Comparison of ENCODE assay signal across 34 cellular contexts in genomic region chr13:95523598-95523997, GRCh38. TPM values are rescaled to one million over a fixed set of nuclear protein-coding genes. Genes with fewer than 3 reads are reported as not detected.
"Had no signal": no experiment of that assay in that cellular context is flagged by ENCODE, and none has a peak within 500 bp of the region (broad histone marks: within the 10 kb centered on the region; RNA-seq: fewer than 3 reads in every experiment).

No MANE protein-coding gene starts in this region.

- H3K9me3 Mint-ChIP-seq: activated CD4-positive, alpha-beta memory T cell treated with anti-CD3 and anti-CD28 coated beads, Interleukin-2, amount 10 ng/mL, durations not matched to agents 7 days and 5 days; activated naive CD4-positive, alpha-beta T cell treated with anti-CD3 and anti-CD28 coated beads, Interleukin-2, amount 10 ng/mL, durations not matched to agents 7 days and 5 days had no signal

- H3K4me1 ChIP-seq: Peyer's patch had no signal

- H3K27ac Mint-ChIP-seq: activated CD4-positive, alpha-beta memory T cell treated with anti-CD3 and anti-CD28 coated beads, Interleukin-2, amount 10 ng/mL, durations not matched to agents 7 days and 5 days; activated CD8-positive, alpha-beta memory T cell treated with anti-CD3 and anti-CD28 coated beads, Interleukin-2, amount 10 ng/mL, durations not matched to agents 7 days and 5 days; activated naive CD4-positive, alpha-beta T cell treated with anti-CD3 and anti-CD28 coated beads, Interleukin-2, amount 10 ng/mL, durations not matched to agents 7 days and 5 days; activated naive CD8-positive, alpha-beta T cell; activated naive CD8-positive, alpha-beta T cell treated with anti-CD3 and anti-CD28 coated beads, Interleukin-2, amount 50 U/mL, for 24 hours had no signal

- H3K36me3 Mint-ChIP-seq: activated CD8-positive, alpha-beta memory T cell treated with anti-CD3 and anti-CD28 coated beads, Interleukin-2, amount 10 ng/mL, durations not matched to agents 7 days and 5 days; activated naive CD4-positive, alpha-beta T cell treated with anti-CD3 and anti-CD28 coated beads, Interleukin-2, amount 10 ng/mL, durations not matched to agents 7 days and 5 days had no signal

- H3K9me3 ChIP-seq: Peyer's patch had no signal

- ATAC-seq: activated CD8-positive, alpha-beta memory T cell treated with anti-CD3 and anti-CD28 coated beads, Interleukin-2, amount 10 ng/mL, durations not matched to agents 7 days and 5 days; activated naive CD8-positive, alpha-beta T cell treated with anti-CD3 and anti-CD28 coated beads, Interleukin-2, amount 50 U/mL, for 24 hours; PC-3; Right ventricle myocardium inferior had no signal

- H3K4me3 Mint-ChIP-seq: activated CD4-positive, alpha-beta memory T cell treated with anti-CD3 and anti-CD28 coated beads, Interleukin-2, amount 10 ng/mL, durations not matched to agents 7 days and 5 days; activated CD8-positive, alpha-beta memory T cell treated with anti-CD3 and anti-CD28 coated beads, Interleukin-2, amount 10 ng/mL, durations not matched to agents 7 days and 5 days; activated naive CD4-positive, alpha-beta T cell treated with anti-CD3 and anti-CD28 coated beads, Interleukin-2, amount 10 ng/mL, durations not matched to agents 7 days and 5 days; activated naive CD8-positive, alpha-beta T cell; activated naive CD8-positive, alpha-beta T cell treated with anti-CD3 and anti-CD28 coated beads, Interleukin-2, amount 50 U/mL, for 24 hours had no signal

- H3K4me1 Mint-ChIP-seq: activated CD4-positive, alpha-beta memory T cell treated with anti-CD3 and anti-CD28 coated beads, Interleukin-2, amount 10 ng/mL, durations not matched to agents 7 days and 5 days; activated CD8-positive, alpha-beta memory T cell treated with anti-CD3 and anti-CD28 coated beads, Interleukin-2, amount 10 ng/mL, durations not matched to agents 7 days and 5 days; activated naive CD4-positive, alpha-beta T cell treated with anti-CD3 and anti-CD28 coated beads, Interleukin-2, amount 10 ng/mL, durations not matched to agents 7 days and 5 days; activated naive CD8-positive, alpha-beta T cell treated with anti-CD3 and anti-CD28 coated beads, Interleukin-2, amount 50 U/mL, for 24 hours had no signal

- DNase-seq: activated CD4-positive, alpha-beta memory T cell treated with anti-CD3 and anti-CD28 coated beads, Interleukin-2, amount 10 ng/mL, durations not matched to agents 7 days and 5 days; activated CD4-positive, alpha-beta T cell treated with anti-CD3 and anti-CD28 coated beads for 1 hour; activated CD4-positive, alpha-beta T cell treated with anti-CD3 and anti-CD28 coated beads for 48 hours; activated CD4-positive, CD25-positive, alpha-beta regulatory T cell; activated CD8-positive, alpha-beta memory T cell treated with anti-CD3 and anti-CD28 coated beads for 24 hours; activated CD8-positive, alpha-beta memory T cell treated with anti-CD3 and anti-CD28 coated beads, Interleukin-2, amount 10 ng/mL, durations not matched to agents 7 days and 5 days; activated CD8-positive, alpha-beta memory T cell treated with anti-CD3 and anti-CD28 coated beads, Interleukin-2, amount 50 U/mL, for 48 hours; activated effector memory CD4-positive, alpha-beta T cell treated with Interleukin-2 at 50 U/mL for 16 hours; activated naive CD4-positive, alpha-beta T cell treated with anti-CD3 and anti-CD28 coated beads, Interleukin-2, amount 10 ng/mL, durations not matched to agents 7 days and 5 days; activated naive CD8-positive, alpha-beta T cell treated with anti-CD3 and anti-CD28 coated beads, Interleukin-2, amount 50 U/mL, for 24 hours; activated T-cell treated with anti-CD3 and anti-CD28 coated beads, Interleukin-2, amount 50 U/mL, for 48 hours; anterior cingulate cortex; brain microvascular endothelial cell; Kasumi-1; KG1; MM.1S; NCI-H1092 treated with DMSO at 0.1 percent for 48 hours; NCI-H1417; NCI-H1694; NCI-H2081 treated with DMSO at 0.1 percent for 48 hours; NCI-H226; NCI-H446 treated with DMSO at 0.1 percent for 48 hours; NCI-H524; PC-3; Peyer's patch; RPMI8226; SW 1271; T-helper 1 cell; T-helper 2 cell; T-helper 9 cell; WERI-Rb-1 had no signal

- H3K27me3 ChIP-seq: brain microvascular endothelial cell, Peyer's patch had no signal

- H3K36me3 ChIP-seq: brain microvascular endothelial cell, Peyer's patch, WERI-Rb-1 had no signal

- H3K27me3 Mint-ChIP-seq: activated CD8-positive, alpha-beta memory T cell treated with anti-CD3 and anti-CD28 coated beads, Interleukin-2, amount 10 ng/mL, durations not matched to agents 7 days and 5 days; activated naive CD4-positive, alpha-beta T cell treated with anti-CD3 and anti-CD28 coated beads, Interleukin-2, amount 10 ng/mL, durations not matched to agents 7 days and 5 days had no signal

- H3K4me3 ChIP-seq: Peyer's patch had no signal

- H3K27ac ChIP-seq: brain microvascular endothelial cell, Peyer's patch, WERI-Rb-1 had no signal

RNA-seq across cellular contexts. Expression of gene CLDN10, which starts 28.9 kb away (rescaled TPM):
- total RNA-seq: activated CD4-positive, alpha-beta memory T cell treated with anti-CD3 and anti-CD28 coated beads, Interleukin-2, amount 10 ng/mL, durations not matched to agents 7 days and 5 days; activated CD8-positive, alpha-beta memory T cell treated with anti-CD3 and anti-CD28 coated beads, Interleukin-2, amount 10 ng/mL, durations not matched to agents 7 days and 5 days; cardiac septum; PC-3 had no signal
